Comparison of ENCODE assay signal across 23 cellular contexts in the genomic region with DNA sequence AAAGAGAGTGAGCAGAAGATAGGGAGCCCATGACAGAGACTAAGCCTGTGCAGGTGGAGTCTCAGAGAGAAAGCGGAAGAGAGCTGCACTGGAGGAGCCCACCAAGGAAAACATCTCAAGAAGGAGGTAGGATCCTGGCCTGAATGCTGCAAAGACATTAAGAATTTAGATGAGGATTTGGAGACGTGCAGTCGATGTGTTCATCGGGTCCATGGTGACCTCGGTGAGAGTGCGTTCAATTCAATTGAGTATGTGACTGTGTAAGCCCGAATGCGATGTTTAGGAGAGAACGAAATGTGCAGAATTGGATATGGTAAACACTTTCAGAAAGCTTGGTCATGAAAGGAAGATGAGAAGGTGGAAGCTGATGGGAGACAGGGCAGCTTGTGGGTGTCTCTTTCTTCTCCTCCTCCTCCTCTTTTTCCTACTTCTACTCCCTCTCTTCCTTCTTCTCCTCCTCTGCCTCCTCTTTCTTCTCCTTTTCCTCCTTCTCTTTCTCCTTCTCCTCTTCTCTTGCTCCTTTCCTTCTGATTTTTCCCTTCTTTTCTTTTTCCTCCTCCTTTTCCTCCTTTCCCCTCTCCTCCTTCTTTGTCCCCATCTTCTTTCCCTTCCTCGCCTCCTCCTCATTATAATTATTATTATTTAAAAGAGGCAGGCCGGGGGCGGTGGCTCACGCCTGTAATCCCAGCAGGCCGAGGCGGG.
"Had no signal": no experiment of that assay in that cellular context is flagged by ENCODE, and none has a peak within 500 bp of the region (broad histone marks: within the 10 kb centered on the region; RNA-seq: fewer than 3 reads in every experiment).

No MANE protein-coding gene starts in this region.

- ATAC-seq: activated CD4-positive, alpha-beta T cell treated with anti-CD3 and anti-CD28 coated beads for 36 hours; activated T-cell treated with anti-CD3 and anti-CD28 coated beads, Interleukin-2, amount 50 U/mL, for 72 hours; heart right ventricle; natural killer cell treated with Interleukin-12 subunit alpha and Interleukin-12 subunit beta and Interleukin-15 and Interleukin-18, amount 100 ng/mL, for 72 hours; sciatic nerve had no signal

- H3K27ac ChIP-seq: adrenal gland, esophagus squamous epithelium, heart right ventricle, left ventricle myocardium inferior, tibial nerve had no signal

- H3K4me1 ChIP-seq: adrenal gland, esophagus squamous epithelium, left ventricle myocardium inferior, tibial nerve had no signal

- H3K27ac Mint-ChIP-seq: activated B cell treated with CpG ODN at 0.5 μM for 24 hours; activated CD4-positive, alpha-beta T cell treated with anti-CD3 and anti-CD28 coated beads for 36 hours; activated naive CD4-positive, alpha-beta T cell treated with anti-CD3 and anti-CD28 coated beads for 36 hours; activated naive CD8-positive, alpha-beta T cell treated with anti-CD3 and anti-CD28 coated beads for 36 hours; activated T-cell treated with anti-CD3 and anti-CD28 coated beads, Interleukin-2, amount 50 U/mL, for 72 hours; natural killer cell treated with Interleukin-12 subunit alpha and Interleukin-12 subunit beta and Interleukin-15 and Interleukin-18, amount 100 ng/mL, for 72 hours; T-helper 2 cell treated with Interferon-gamma antibody and Interleukin-4, amounts not matched to agents 5 μg/mL and 100 μg/mL, for 36 hours had no signal

- FAIRE-seq: small intestine had no signal

- H3K9me3 ChIP-seq: adrenal gland, esophagus squamous epithelium, tibial nerve, uterus had no signal

- H3K4me3 Mint-ChIP-seq: activated B cell treated with CpG ODN at 0.5 μM for 24 hours; activated CD4-positive, alpha-beta T cell treated with anti-CD3 and anti-CD28 coated beads for 36 hours; activated naive CD4-positive, alpha-beta T cell treated with anti-CD3 and anti-CD28 coated beads for 36 hours; activated naive CD8-positive, alpha-beta T cell treated with anti-CD3 and anti-CD28 coated beads for 36 hours; activated T-cell treated with anti-CD3 and anti-CD28 coated beads, Interleukin-2, amount 50 U/mL, for 72 hours; brain; natural killer cell treated with Interleukin-12 subunit alpha and Interleukin-12 subunit beta and Interleukin-15 and Interleukin-18, amount 100 ng/mL, for 72 hours; T-helper 2 cell treated with Interferon-gamma antibody and Interleukin-4, amounts not matched to agents 5 μg/mL and 100 μg/mL, for 36 hours had no signal

- DNase-seq: activated B cell treated with CpG ODN at 0.5 μM for 24 hours; activated CD4-positive, alpha-beta T cell treated with anti-CD3 and anti-CD28 coated beads for 36 hours; activated effector memory CD4-positive, alpha-beta T cell treated with Interleukin-2 at 50 U/mL for 16 hours; activated naive CD4-positive, alpha-beta T cell treated with anti-CD3 and anti-CD28 coated beads for 36 hours; activated naive CD8-positive, alpha-beta T cell treated with anti-CD3 and anti-CD28 coated beads for 36 hours; activated T-cell treated with anti-CD3 and anti-CD28 coated beads, Interleukin-2, amount 50 U/mL, for 72 hours; adrenal gland; aorta; esophagus squamous epithelium; foreskin melanocyte; heart right ventricle; left ventricle myocardium inferior; mesendoderm; small intestine; stimulated activated naive CD4-positive, alpha-beta T cell treated with Interleukin-2 at 50 U/mL for 16 hours; T-helper 1 cell; uterus had no signal

- H3K9me3 Mint-ChIP-seq: activated B cell treated with CpG ODN at 0.5 μM for 24 hours; activated naive CD4-positive, alpha-beta T cell treated with anti-CD3 and anti-CD28 coated beads for 36 hours; activated naive CD8-positive, alpha-beta T cell treated with anti-CD3 and anti-CD28 coated beads for 36 hours; natural killer cell treated with Interleukin-12 subunit alpha and Interleukin-12 subunit beta and Interleukin-15 and Interleukin-18, amount 100 ng/mL, for 72 hours; T-helper 2 cell treated with Interferon-gamma antibody and Interleukin-4, amounts not matched to agents 5 μg/mL and 100 μg/mL, for 36 hours had no signal

- H3K27me3 Mint-ChIP-seq: activated B cell treated with CpG ODN at 0.5 μM for 24 hours; activated naive CD8-positive, alpha-beta T cell treated with anti-CD3 and anti-CD28 coated beads for 36 hours had no signal

- H3K4me1 Mint-ChIP-seq: activated B cell treated with CpG ODN at 0.5 μM for 24 hours; activated CD4-positive, alpha-beta T cell treated with anti-CD3 and anti-CD28 coated beads for 36 hours; activated naive CD8-positive, alpha-beta T cell treated with anti-CD3 and anti-CD28 coated beads for 36 hours had no signal

- H3K4me3 ChIP-seq: adrenal gland, esophagus squamous epithelium, heart right ventricle, left ventricle myocardium inferior, lung, tibial nerve, uterus had no signal

- H3K27me3 ChIP-seq: adrenal gland, esophagus squamous epithelium, heart right ventricle, tibial nerve, uterus had no signal

- H3K36me3 Mint-ChIP-seq: activated naive CD8-positive, alpha-beta T cell treated with anti-CD3 and anti-CD28 coated beads for 36 hours; brain; natural killer cell treated with Interleukin-12 subunit alpha and Interleukin-12 subunit beta and Interleukin-15 and Interleukin-18, amount 100 ng/mL, for 72 hours had no signal

- H3K36me3 ChIP-seq: adrenal gland, esophagus squamous epithelium, heart right ventricle, left ventricle myocardium inferior, tibial nerve, uterus had no signal
